8 cellular contexts compared by ENCODE assay signal in genomic region chr22:40177738-40178416, GRCh38.
DNase-seq lines count a peak whose midpoint lies in the region; ATAC-seq, FAIRE-seq and TF ChIP-seq lines count a peak whose summit lies in the region.

TSS of gene TNRC6B (plus strand) at chr22:40177925. CDS start at chr22:40178136, 211 bp downstream.

- H3K4me3 Mint-ChIP-seq in T-helper 1 cell treated with Interleukin-12 subunit alpha and Interleukin-12 subunit beta and Interleukin-4 antibody, amounts not matched to agents 30 μg/mL and 1 μg/mL, for 36 hours = peak within 1 kb of the TSS; percentile 90

- H3K4me3 ChIP-seq in astrocyte of the cerebellum (ENCODE audit: low read depth, low read length) = peak within 1 kb of the TSS; percentile 76

- peaks cover 43% of the 10 kb centered on the region for H3K4me1 Mint-ChIP-seq in T-helper 1 cell treated with Interleukin-12 subunit alpha and Interleukin-12 subunit beta and Interleukin-4 antibody, amounts not matched to agents 30 μg/mL and 1 μg/mL, for 36 hours (ENCODE audit: low read depth)

- no peak for TF ChIP-seq CTCF in astrocyte of the cerebellum (IDR thresholded peaks at IDR 0.05; ENCODE audit: low read depth, low read length, missing control alignments)
- no peak for TF ChIP-seq CTCF in D721Med (IDR thresholded peaks at IDR 0.05; ENCODE audit: insufficient read depth, missing control alignments)

- ATAC-seq in GM18499 (IDR thresholded peaks at IDR 0.05; ENCODE audit: insufficient read depth, unreplicated experiment) (peak; percentile 68), HG02885 (IDR thresholded peaks at IDR 0.05; ENCODE audit: poor library complexity, unreplicated experiment) (peak; percentile 85)

- peak; percentile 99 for DNase-seq in NCI-H1694 treated with DMSO at 0.1 percent for 48 hours (lab: John Stamatoyannopoulos, UW)
- DNase-seq in astrocyte of the cerebellum (ENCODE audit: low read depth) = peak; percentile 94
- DNase-seq in hepatic stellate cell (ENCODE audit: low spot score) = peak; percentile 63
- DNase-seq in putamen (ENCODE audit: low spot score) = peak; percentile 99
- no peak for DNase-seq in D721Med (ENCODE audit: insufficient read length, low spot score)

- peaks cover 12% of the 10 kb centered on the region for H3K36me3 Mint-ChIP-seq in T-helper 1 cell treated with Interleukin-12 subunit alpha and Interleukin-12 subunit beta and Interleukin-4 antibody, amounts not matched to agents 30 μg/mL and 1 μg/mL, for 36 hours (ENCODE audit: low read depth)

- no peaks in the 10 kb centered on the region for H3K9me3 Mint-ChIP-seq in T-helper 1 cell treated with Interleukin-12 subunit alpha and Interleukin-12 subunit beta and Interleukin-4 antibody, amounts not matched to agents 30 μg/mL and 1 μg/mL, for 36 hours

- peak within 1 kb of the TSS; percentile 95 for H3K27ac Mint-ChIP-seq in T-helper 1 cell treated with Interleukin-12 subunit alpha and Interleukin-12 subunit beta and Interleukin-4 antibody, amounts not matched to agents 30 μg/mL and 1 μg/mL, for 36 hours

- in situ Hi-C loops in astrocyte of the cerebellum (cut with HindIII; ENCODE audit: low sequenced_read_pairs) = loop anchor here (5.0 kb wide), 1 partner anchor 36 kb away; no protein-coding TSS in a partner anchor

- FAIRE-seq in D721Med (lab: Jason Lieb, UNC) = no peak

- no peaks in the 10 kb centered on the region for H3K27me3 Mint-ChIP-seq in T-helper 1 cell treated with Interleukin-12 subunit alpha and Interleukin-12 subunit beta and Interleukin-4 antibody, amounts not matched to agents 30 μg/mL and 1 μg/mL, for 36 hours (ENCODE audit: low read depth)
